ENCODE assay signal across 9 cellular contexts in the genomic region with DNA sequence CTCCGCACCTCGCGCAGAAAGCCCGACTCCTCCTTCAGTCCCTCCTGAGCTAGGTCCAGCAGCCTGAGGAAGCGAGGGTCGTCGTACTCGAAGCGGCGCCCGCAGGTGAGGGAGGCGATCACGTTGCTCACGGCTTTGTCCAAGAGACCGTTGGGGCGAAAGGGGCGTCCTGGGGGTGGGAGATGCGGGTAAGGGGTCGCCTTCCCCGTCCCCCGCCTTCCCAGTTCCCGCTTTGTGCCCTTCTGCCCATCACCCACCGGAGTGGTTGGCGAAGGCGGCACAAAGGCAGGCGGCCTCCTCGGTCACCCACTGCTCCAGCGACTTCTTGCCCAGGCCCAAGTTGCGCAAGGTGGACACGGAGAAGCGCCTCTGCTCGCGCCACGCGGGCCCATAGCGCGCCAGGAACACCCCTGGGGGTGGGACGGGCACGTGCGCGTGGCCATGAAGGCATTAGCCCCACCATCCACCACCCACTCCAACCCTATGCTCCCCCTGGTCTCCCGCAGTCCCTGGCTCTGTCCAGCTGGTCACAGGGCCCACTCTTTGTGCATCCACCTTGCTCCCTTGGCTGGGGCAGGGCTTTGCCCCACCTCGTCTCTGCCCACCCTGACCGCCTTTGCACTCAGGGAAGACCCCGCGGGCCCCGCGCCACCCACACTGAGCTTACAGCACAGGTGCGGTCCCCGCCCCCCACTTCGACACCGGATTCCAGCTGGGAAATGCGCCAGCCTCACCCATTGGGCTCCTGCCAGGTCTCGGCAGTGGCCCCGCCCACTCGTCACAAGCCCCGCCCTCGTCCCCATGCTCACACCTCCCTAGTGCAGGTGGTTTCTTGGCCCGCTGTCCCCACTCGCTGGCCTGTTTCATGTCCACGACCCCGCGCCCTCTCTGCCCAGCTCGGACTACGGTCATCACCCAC. TPM values are rescaled to one million over a fixed set of nuclear protein-coding genes. Genes with fewer than 3 reads are reported as not detected.
DNase-seq lines count a peak whose midpoint lies in the region; ATAC-seq and TF ChIP-seq lines count a peak whose summit lies in the region.
"Not testable (repeated sequence)": the region's sequence is repeated elsewhere in the genome, so short reads cannot be mapped to it uniquely, and the experiment has no call there.
"Had no signal": no experiment of that assay in that cellular context is flagged by ENCODE, and none has a peak within 500 bp of the region (broad histone marks: within the 10 kb centered on the region; RNA-seq: fewer than 3 reads in every experiment).

No MANE protein-coding gene starts in this region.

- not testable (repeated sequence) for H3K27ac ChIP-seq in RWPE2 (ENCODE audit: poor library complexity, severe bottlenecking); colonic mucosa

- not testable (repeated sequence) for H3K4me3 ChIP-seq in RWPE2 (ENCODE audit: severe bottlenecking); colonic mucosa

- H3K36me3 ChIP-seq in RWPE2 (ENCODE audit: low read depth); colonic mucosa: not testable (repeated sequence)

- not testable (repeated sequence) for H3K4me1 ChIP-seq in RWPE2 (ENCODE audit: insufficient read depth, poor library complexity, severe bottlenecking); colonic mucosa

- ATAC-seq in RWPE2 (ENCODE audit: low read depth), result 0 out of 3 replicates have a peak, but pooled peaks have one; percentile 13
- ATAC-seq in left lobe of liver, result peak; percentile 49

- not testable (repeated sequence) for H3K9me3 ChIP-seq in RWPE2 (ENCODE audit: severe bottlenecking); colonic mucosa

- DNase-seq in GM20000 (ENCODE audit: low spot score) (peak; percentile 46), NCI-H1105 treated with DMSO at 0.1 percent for 48 hours (lab: John Stamatoyannopoulos, UW) (peak; percentile 73), NCI-H2196 (lab: John Stamatoyannopoulos, UW; ENCODE audit: unreplicated experiment) (peak; percentile 46), colonic mucosa (peak; percentile 84), left lobe of liver (ENCODE audit: low spot score) (peak; percentile 91), posterior vena cava (ENCODE audit: low spot score) (peak; percentile 80)
- not testable (repeated sequence) for DNase-seq in RWPE2 (ENCODE audit: low spot score)

- intact Hi-C loops in colonic mucosa (cut with DNase I); posterior vena cava (cut with DNase I): not testable (repeated sequence)

- TF ChIP-seq CTCF in GM20000 (IDR thresholded peaks at IDR 0.05; ENCODE audit: extremely low read depth, missing control alignments); RWPE2 (IDR thresholded peaks at IDR 0.05; ENCODE audit: poor library complexity, severe bottlenecking); colonic mucosa (IDR thresholded peaks at IDR 0.05): not testable (repeated sequence)

- H3K9ac ChIP-seq in colonic mucosa (ENCODE audit: low read depth in 2 of 2, low read length in 2 of 2), result peak overlapping the region in 1 of 2 donors; percentile 43

- not testable (repeated sequence) for H3K27me3 ChIP-seq in RWPE2 (ENCODE audit: insufficient read depth, poor library complexity, severe bottlenecking); colonic mucosa

RNA-seq across cellular contexts. Expression of a gene that starts 1.6 kb away (rescaled TPM):
- 1 to 10 TPM; 2.2 to 2.9 TPM for total RNA-seq in colonic mucosa
- 358 TPM for total RNA-seq in left lobe of liver
- under 1 TPM; 0.37 to 0.48 TPM for total RNA-seq in posterior vena cava
- total RNA-seq: GM23248, myocyte had no signal

RNA-seq across cellular contexts. Expression of a gene that starts 38.5 kb away (rescaled TPM):
- total RNA-seq in colonic mucosa (100 to 1,000 TPM; 131 to 154 TPM), left lobe of liver (51.0 TPM), posterior vena cava (10 to 100 TPM; 48.1 to 52.1 TPM)

RNA-seq across cellular contexts. Expression of a gene that starts 49.5 kb away (rescaled TPM):
- total RNA-seq in colonic mucosa, result 100 to 1,000 TPM; 125 to 135 TPM
- total RNA-seq in left lobe of liver, result 83.8 TPM
- 10 to 100 TPM; 63.9 to 67.2 TPM for total RNA-seq in posterior vena cava

RNA-seq across cellular contexts. Expression of a gene that starts 55.0 kb away (rescaled TPM):
- 10 to 100 TPM; 11.6 to 15.2 TPM for total RNA-seq in colonic mucosa
- 1.2 TPM for total RNA-seq in left lobe of liver
- 10 to 100 TPM; 15.2 to 17.3 TPM for total RNA-seq in posterior vena cava

RNA-seq across cellular contexts. Expression of a gene that starts 58.4 kb away (rescaled TPM):
- total RNA-seq in colonic mucosa, result 10 to 100 TPM; 28.9 to 36.0 TPM
- 19.7 TPM for total RNA-seq in left lobe of liver
- total RNA-seq in posterior vena cava, result 10 to 100 TPM; 18.4 to 29.7 TPM

Comparison
In these comparisons a context has a peak if more than half of its experiments do, and no peak if none do; other contexts are left out.
1. RNA of a gene that starts 1.6 kb away (total RNA-seq): 358 TPM in left lobe of liver (single experiment); 2.2 to 2.9 TPM in colonic mucosa and 0.37 to 0.48 TPM in posterior vena cava; every median in the first group is over 10 times any median in the second.